ENCODE assay signal across 18 cellular contexts in genomic region chr4:130257271-130257670, GRCh38.
A peak's percentile ranks its signal among the peaks of the same experiment; 100 is the strongest.
DNase-seq lines count a peak whose midpoint lies in the region; ATAC-seq and TF ChIP-seq lines count a peak whose summit lies in the region.
"Had no signal": no experiment of that assay in that cellular context is flagged by ENCODE, and none has a peak within 500 bp of the region (broad histone marks: within the 10 kb centered on the region; RNA-seq: fewer than 3 reads in every experiment).

No MANE protein-coding gene starts in this region.

- TF ChIP-seq POLR2A in spleen (IDR thresholded peaks at IDR 0.05) = no peak

- H3K27me3 ChIP-seq in brain microvascular endothelial cell (replicated peaks) (no peaks in the 10 kb centered on the region), spleen (replicated peaks in 1 of 7) (no peaks in the 10 kb centered on the region)
- H3K27me3 ChIP-seq: ascending aorta, MG63, uterus had no signal

- no peaks in the 10 kb centered on the region for H3K9me3 ChIP-seq in spleen
- H3K9me3 ChIP-seq: ascending aorta, MG63, uterus had no signal

- no peaks in the 10 kb centered on the region for H3K4me1 ChIP-seq in spleen
- H3K4me1 ChIP-seq: ascending aorta, parathyroid adenoma, uterus had no signal

- in situ Hi-C loops in ACHN (cut with HindIII; ENCODE audit: low pct_ligation_motif_present, low pct_unique_long_range_greater_than_20kb, low sequenced_read_pairs) (no loop called here), brain microvascular endothelial cell (cut with HindIII; ENCODE audit: low pct_ligation_motif_present, low sequenced_read_pairs) (no loop called here)

- H3K36me3 ChIP-seq in brain microvascular endothelial cell (replicated peaks) (no peaks in the 10 kb centered on the region), spleen (no peaks in the 10 kb centered on the region)
- H3K36me3 ChIP-seq: ascending aorta, MG63, uterus had no signal

- intact Hi-C loops in spleen (cut with DNase I; ENCODE audit: low total_unique reads) = no loop called here

- TF ChIP-seq CTCF in brain microvascular endothelial cell (IDR thresholded peaks at IDR 0.05; ENCODE audit: low read depth, low read length, missing control alignments) = peak; percentile 19
- TF ChIP-seq CTCF in spleen (IDR thresholded peaks at IDR 0.05 in 8 of 11, conservative IDR thresholded peaks at IDR 0.05 in 3 of 11) = no peak

- 53 to 78% (median 59%) methylated on average over 2 of the region's 2 CpGs for WGBS in spleen, 5 donors

- no peak for ATAC-seq in HG03354 (IDR thresholded peaks at IDR 0.05; ENCODE audit: poor library complexity, severe bottlenecking, unreplicated experiment)
- no peak for ATAC-seq in HG02981 (IDR thresholded peaks at IDR 0.05; ENCODE audit: unreplicated experiment)
- ATAC-seq: activated CD4-positive, alpha-beta T cell treated with anti-CD3 and anti-CD28 coated beads for 36 hours; GM12878; T-cell had no signal

- peak; percentile 52 for DNase-seq in ACHN
- DNase-seq in HPDE6-E6E7 (ENCODE audit: extremely low spot score) = peak; percentile 53
- DNase-seq in brain microvascular endothelial cell = peak; percentile 88
- peak; percentile 25 for DNase-seq in glomerular visceral epithelial cell (ENCODE audit: extremely low spot score)
- no peak for DNase-seq in spleen
- DNase-seq in activated CD4-positive, alpha-beta T cell treated with anti-CD3 and anti-CD28 coated beads, Interleukin-2, amount 50 U/mL, for 1 hour = no peak
- DNase-seq: activated CD4-positive, alpha-beta T cell treated with anti-CD3 and anti-CD28 coated beads for 36 hours; activated T-cell treated with anti-CD3 and anti-CD28 coated beads, Interleukin-2, amount 50 U/mL, for 48 hours; MG63; stimulated activated CD4-positive, alpha-beta T cell treated with anti-CD3 and anti-CD28 coated beads, Interleukin-2, amount 100 ng/mL, for 24 hours; T-cell; uterus had no signal

- H3K4me3 ChIP-seq in brain microvascular endothelial cell (ENCODE audit: low read depth, low read length) (no peak overlapping the region), spleen (no peak overlapping the region)
- H3K4me3 ChIP-seq: ascending aorta, GM12878, MG63, uterus had no signal

- peak overlapping the region; percentile 70 for H3K27ac ChIP-seq in brain microvascular endothelial cell
- no peak overlapping the region for H3K27ac ChIP-seq in spleen
- H3K27ac ChIP-seq: ascending aorta, HL-60, parathyroid adenoma, uterus had no signal

Comparison
In these comparisons a context has a peak if more than half of its experiments do, and no peak if none do; other contexts are left out.
1. DNase-seq: peak in ACHN (single experiment), HPDE6-E6E7 (single experiment), brain microvascular endothelial cell (single experiment) and glomerular visceral epithelial cell (single experiment); none in spleen (single experiment) and activated CD4-positive, alpha-beta T cell treated with anti-CD3 and anti-CD28 coated beads, Interleukin-2, amount 50 U/mL, for 1 hour (single experiment).